Comparison of ENCODE assay signal across 13 cellular contexts in the genomic region with DNA sequence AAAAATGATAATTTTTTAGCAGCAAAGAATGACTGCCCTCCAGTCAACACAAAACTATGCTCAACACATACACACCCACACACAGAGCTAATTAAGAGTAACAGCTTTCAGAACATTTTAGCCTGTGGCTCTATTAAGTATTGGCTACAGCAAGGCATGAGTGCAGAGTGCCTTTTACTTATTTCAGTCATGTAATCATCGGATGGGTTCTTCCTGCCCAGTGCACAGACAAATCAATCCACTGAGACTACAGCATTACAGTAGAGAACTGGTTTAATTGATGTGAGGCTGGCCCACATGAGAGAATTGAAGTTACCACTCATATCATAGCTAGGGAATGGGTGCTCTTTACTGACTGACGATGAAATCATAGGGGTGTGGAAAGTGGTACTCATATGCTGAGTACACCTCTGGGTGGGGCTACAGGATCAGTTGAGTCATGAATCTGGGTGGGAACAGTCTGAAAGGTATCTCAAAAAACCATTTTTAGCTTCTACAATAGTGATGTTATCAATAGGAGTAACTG.
A peak's percentile ranks its signal among the peaks of the same experiment; 100 is the strongest.
DNase-seq lines count a peak whose midpoint lies in the region; ATAC-seq and TF ChIP-seq lines count a peak whose summit lies in the region.
"Had no signal": no experiment of that assay in that cellular context is flagged by ENCODE, and none has a peak within 500 bp of the region (broad histone marks: within the 10 kb centered on the region; RNA-seq: fewer than 3 reads in every experiment).

No MANE protein-coding gene starts in this region.

- H3K9me3 ChIP-seq in endodermal cell (ENCODE audit: control insufficient read depth, low read length): no peaks in the 10 kb centered on the region
- no peaks in the 10 kb centered on the region for H3K9me3 ChIP-seq in stomach

- ATAC-seq in GM18868 (IDR thresholded peaks at IDR 0.05; ENCODE audit: unreplicated experiment): peak; percentile 49

- intact Hi-C loops in stomach (cut with DNase I; ENCODE audit: low total_unique reads): no loop called here

- H3K27me3 ChIP-seq in endodermal cell (ENCODE audit: control insufficient read depth, insufficient read depth, low read length, poor library complexity, severe bottlenecking): no peaks in the 10 kb centered on the region
- no peaks in the 10 kb centered on the region for H3K27me3 ChIP-seq in stomach
- H3K27me3 ChIP-seq: hepatocyte had no signal

- no peaks in the 10 kb centered on the region for H3K27me3 Mint-ChIP-seq in endodermal cell (ENCODE audit: insufficient read depth)
- H3K27me3 Mint-ChIP-seq: CD4-positive, CD25-positive, alpha-beta regulatory T cell had no signal

- no peak overlapping the region for H3K4me3 Mint-ChIP-seq in endodermal cell
- H3K4me3 Mint-ChIP-seq: CD4-positive, CD25-positive, alpha-beta regulatory T cell had no signal

- DNase-seq in A172 (ENCODE audit: low spot score): peak; percentile 74
- peak; percentile 56 for DNase-seq in NCI-H460 (ENCODE audit: extremely low read depth, low read depth)
- DNase-seq in endodermal cell: peak; percentile 45
- DNase-seq in NCI-H2196 (lab: John Stamatoyannopoulos, UW; ENCODE audit: unreplicated experiment): no peak
- no peak for DNase-seq in UCSD-AML1 (lab: John Stamatoyannopoulos, UW; ENCODE audit: unreplicated experiment)
- DNase-seq in stomach: no peak
- DNase-seq in SHP77 (lab: John Stamatoyannopoulos, UW): no peak
- DNase-seq: activated effector memory CD4-positive, alpha-beta T cell treated with anti-CD3 and anti-CD28 coated beads, Interleukin-2, amount 50 U/mL, for 16 hours; CD4-positive, CD25-positive, alpha-beta regulatory T cell; dermis blood vessel endothelial cell had no signal

- no peaks in the 10 kb centered on the region for H3K36me3 Mint-ChIP-seq in endodermal cell (ENCODE audit: low read depth)

- no peak overlapping the region for H3K9ac ChIP-seq in endodermal cell (ENCODE audit: extremely low read depth, low read length, poor library complexity, severe bottlenecking)
- H3K9ac ChIP-seq: KMS-11 had no signal

- 84 to 100% methylated on average over 2 of the region's 2 CpGs for WGBS in endodermal cell (ENCODE audit: insufficient coverage in 1 of 2, insufficient read length in 1 of 2), 2 experiments
- 57 to 76% (median 69%) methylated on average over 2 of the region's 2 CpGs for WGBS in stomach, 5 donors

- no peak overlapping the region for H3K4me3 ChIP-seq in endodermal cell (ENCODE audit: low read length)
- H3K4me3 ChIP-seq in stomach: no peak overlapping the region
- H3K4me3 ChIP-seq: hepatocyte had no signal

- no peak overlapping the region for H3K27ac Mint-ChIP-seq in endodermal cell

- H3K27ac ChIP-seq in endodermal cell (ENCODE audit: low read depth, low read length) (no peak overlapping the region), stomach (no peak overlapping the region)
- H3K27ac ChIP-seq: hepatocyte, KMS-11 had no signal

- TF ChIP-seq EP300 in stomach (IDR thresholded peaks at IDR 0.05): no peak

- peaks cover 3% of the 10 kb centered on the region for H3K9me3 Mint-ChIP-seq in endodermal cell

- TF ChIP-seq CTCF in endodermal cell (conservative IDR thresholded peaks at IDR 0.05): peak; percentile 42
- TF ChIP-seq CTCF in stomach (IDR thresholded peaks at IDR 0.05): no peak

- H3K36me3 ChIP-seq in endodermal cell (ENCODE audit: control insufficient read depth, insufficient read depth, low read length): no peaks in the 10 kb centered on the region
- H3K36me3 ChIP-seq in stomach: no peaks in the 10 kb centered on the region

- no peak for TF ChIP-seq POLR2A in stomach (IDR thresholded peaks at IDR 0.05)

- H3K4me1 ChIP-seq in endodermal cell (ENCODE audit: control insufficient read depth, insufficient read depth, low read length) (no peaks in the 10 kb centered on the region), stomach (no peaks in the 10 kb centered on the region)

- no peaks in the 10 kb centered on the region for H3K4me1 Mint-ChIP-seq in endodermal cell
- H3K4me1 Mint-ChIP-seq: CD4-positive, CD25-positive, alpha-beta regulatory T cell had no signal

Comparison
In these comparisons a context has a peak if more than half of its experiments do, and no peak if none do; other contexts are left out.
1. DNase-seq: peak in A172 (single experiment), NCI-H460 (single experiment) and endodermal cell (single experiment); none in NCI-H2196 (single experiment), UCSD-AML1 (single experiment), stomach (single experiment) and SHP77 (0 of 2).